In genomic region chr2:186385638-186386201, GRCh38 we compare ENCODE assay signal across 5 cellular contexts.
DNase-seq lines count a peak whose midpoint lies in the region; ATAC-seq, FAIRE-seq and TF ChIP-seq lines count a peak whose summit lies in the region.
"Not testable (repeated sequence)": the region's sequence is repeated elsewhere in the genome, so short reads cannot be mapped to it uniquely, and the experiment has no call there.

No MANE protein-coding gene starts in this region.

- not testable (repeated sequence) for H3K79me2 ChIP-seq in HepG2 (ENCODE audit: insufficient read depth, low read length)

- not testable (repeated sequence) for TF ChIP-seq POLR2A in HepG2 (IDR thresholded peaks at IDR 0.05; ENCODE audit: insufficient read depth in 1 of 2, low read depth in 2 of 2, low read length in 2 of 2)

- POLR2A ChIA-PET in HEK293 (lab: Yijun Ruan, JAX); HepG2 (lab: Yijun Ruan, JAX): not testable (repeated sequence)

- not testable (repeated sequence) for H3K9me3 ChIP-seq in HEK293 (ENCODE audit: control insufficient read depth, insufficient read depth, low read depth, low read length)
- H3K9me3 ChIP-seq in HepG2 (ENCODE audit: low read length): peaks cover 34% of the 10 kb centered on the region

- DNase-seq in DMS53 (lab: John Stamatoyannopoulos, UW) (peak; percentile 26), Right ventricle myocardium inferior (ENCODE audit: missing footprints) (peak; percentile 39), posterior vena cava (ENCODE audit: low spot score) (peak; percentile 78)
- not testable (repeated sequence) for DNase-seq in HepG2 (ENCODE audit: low spot score)

- not testable (repeated sequence) for H3K9ac ChIP-seq in HepG2 (ENCODE audit: insufficient read depth, low read depth, low read length)

- TF ChIP-seq EP300 in HepG2 (IDR thresholded peaks at IDR 0.05; ENCODE audit: low read depth in 2 of 2, low read length in 2 of 2); HepG2 (CRISPR knock-in tag; IDR thresholded peaks at IDR 0.05; ENCODE audit: borderline replicate concordance): not testable (repeated sequence)

- in situ Hi-C loops in HepG2 (cut with HindIII; ENCODE audit: extremely low pct_ligation_motif_present, low pct_unique_long_range_greater_than_20kb): not testable (repeated sequence)

- WGBS in HepG2 (ENCODE audit: low lambda C conversion rate): 97% methylated on average over 4 of the region's 4 CpGs

- H3K4me1 ChIP-seq in HEK293 (ENCODE audit: control insufficient read depth, insufficient read depth, low read length): not testable (repeated sequence)
- peaks cover 34% of the 10 kb centered on the region for H3K4me1 ChIP-seq in HepG2 (ENCODE audit: insufficient read depth, low read length)

- ATAC-seq in Right ventricle myocardium inferior, HepG2: not testable (repeated sequence)

- CTCF ChIA-PET in HEK293 (lab: Yijun Ruan, JAX); HepG2 (lab: Yijun Ruan, JAX; ENCODE audit: low intra/inter-chr PET ratio, low total read pairs): not testable (repeated sequence)

- FAIRE-seq in HepG2 (lab: Jason Lieb, UNC): not testable (repeated sequence)

- H3K36me3 ChIP-seq in HEK293 (ENCODE audit: control insufficient read depth in 2 of 2, insufficient read depth in 1 of 2, low read length in 2 of 2); HepG2 (replicated peaks in 1 of 2; ENCODE audit: control insufficient read depth in 1 of 2, insufficient read depth in 2 of 2, low read length in 2 of 2): not testable (repeated sequence)

- not testable (repeated sequence) for H3K4me2 ChIP-seq in HepG2 (ENCODE audit: low read depth, low read length)

- not testable (repeated sequence) for TF ChIP-seq CTCF in HEK293 (tag by site-specific recombination; IDR thresholded peaks at IDR 0.05); HepG2 (CRISPR knock-in tag; IDR thresholded peaks at IDR 0.05)

- TF ChIP-seq RAD21 in HepG2 (CRISPR knock-in tag; IDR thresholded peaks at IDR 0.05): not testable (repeated sequence)

- H2AFZ ChIP-seq in HepG2 (ENCODE audit: low read length): not testable (repeated sequence)

- H3K27me3 ChIP-seq in HepG2 (ENCODE audit: control insufficient read depth in 1 of 2, insufficient read depth in 2 of 2, low read length in 2 of 2): not testable (repeated sequence)

- H3K27ac ChIP-seq in HEK293 (ENCODE audit: extremely low read depth, low read depth, low read length); HepG2 (ENCODE audit: extremely low read length, insufficient read depth, low read length): not testable (repeated sequence)

- intact Hi-C loops in Right ventricle myocardium inferior (cut with DNase I); HepG2 (cut with micrococcal nuclease; ENCODE audit: unreplicated experiment); posterior vena cava (cut with DNase I): not testable (repeated sequence)

- not testable (repeated sequence) for H4K20me1 ChIP-seq in HepG2 (ENCODE audit: insufficient read depth, low read length)

- H3K4me3 ChIP-seq in HEK293 (ENCODE audit: low read depth, low read length); HepG2 (replicated peaks in 1 of 3; ENCODE audit: insufficient read depth in 1 of 3, low read depth in 2 of 3, low read length in 3 of 3): not testable (repeated sequence)

- BruUV-seq in HepG2 (replicated peaks; lab: Mats Ljungman, UMichigan): not testable (repeated sequence)

TF ChIP-seq in HEK293, 187 proteins besides CTCF, POLR2A, EP300 and RAD21:
- TF ChIP-seq SETDB1 (IDR thresholded peaks at IDR 0.05; ENCODE audit: insufficient read length, low read length): peak; percentile 29

TF ChIP-seq in HepG2, 621 proteins besides CTCF, POLR2A, EP300 and RAD21:
- TF ChIP-seq CBX1 (IDR thresholded peaks at IDR 0.05; ENCODE audit: low read depth) (peak; percentile 54), TOPORS (CRISPR knock-in tag; IDR thresholded peaks at IDR 0.05) (peak; percentile 73; the same call in 1 of the 2 replicates), CBX5 (CRISPR knock-in tag; IDR thresholded peaks at IDR 0.05; ENCODE audit: borderline replicate concordance) (peak; percentile 64; the same call in 1 of the 2 replicates), SETDB1 (CRISPR knock-in tag; IDR thresholded peaks at IDR 0.05; ENCODE audit: borderline replicate concordance) (peak; percentile 83), ZMYM4 (CRISPR knock-in tag; IDR thresholded peaks at IDR 0.05) (peak; percentile 42; the same call in 1 of the 2 replicates), ZMYM2 (CRISPR knock-in tag; IDR thresholded peaks at IDR 0.05) (peak; percentile 55; the same call in 1 of the 2 replicates)
- TF ChIP-seq, protein P1, sequence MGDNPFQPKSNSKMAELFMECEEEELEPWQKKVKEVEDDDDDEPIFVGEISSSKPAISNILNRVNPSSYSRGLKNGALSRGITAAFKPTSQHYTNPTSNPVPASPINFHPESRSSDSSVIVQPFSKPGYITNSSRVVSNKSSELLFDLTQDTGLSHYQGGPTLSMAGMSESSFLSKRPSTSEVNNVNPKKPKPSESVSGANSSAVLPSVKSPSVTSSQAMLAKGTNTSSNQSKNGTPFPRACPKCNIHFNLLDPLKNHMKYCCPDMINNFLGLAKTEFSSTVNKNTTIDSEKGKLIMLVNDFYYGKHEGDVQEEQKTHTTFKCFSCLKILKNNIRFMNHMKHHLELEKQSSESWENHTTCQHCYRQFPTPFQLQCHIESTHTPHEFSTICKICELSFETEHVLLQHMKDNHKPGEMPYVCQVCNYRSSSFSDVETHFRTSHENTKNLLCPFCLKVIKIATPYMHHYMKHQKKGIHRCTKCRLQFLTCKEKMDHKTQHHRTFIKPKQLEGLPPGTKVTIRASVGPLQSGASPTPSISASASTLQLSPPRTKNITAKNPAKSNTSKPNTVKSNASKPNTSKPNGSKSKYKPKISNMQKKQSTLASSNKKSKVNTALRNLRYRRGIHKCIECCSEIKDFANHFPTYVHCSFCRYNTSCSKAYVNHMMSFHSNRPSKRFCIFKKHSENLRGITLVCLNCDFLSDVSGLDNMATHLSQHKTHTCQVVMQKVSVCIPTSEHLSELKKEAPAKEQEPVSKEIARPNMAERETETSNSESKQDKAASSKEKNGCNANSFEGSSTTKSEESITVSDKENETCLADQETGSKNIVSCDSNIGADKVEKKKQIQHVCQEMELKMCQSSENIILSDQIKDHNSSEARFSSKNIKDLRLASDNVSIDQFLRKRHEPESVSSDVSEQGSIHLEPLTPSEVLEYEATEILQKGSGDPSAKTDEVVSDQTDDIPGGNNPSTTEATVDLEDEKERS (CRISPR knock-in tag; IDR thresholded peaks at IDR 0.05): peak; percentile 97
